21 cellular contexts compared by ENCODE assay signal in the genomic region with DNA sequence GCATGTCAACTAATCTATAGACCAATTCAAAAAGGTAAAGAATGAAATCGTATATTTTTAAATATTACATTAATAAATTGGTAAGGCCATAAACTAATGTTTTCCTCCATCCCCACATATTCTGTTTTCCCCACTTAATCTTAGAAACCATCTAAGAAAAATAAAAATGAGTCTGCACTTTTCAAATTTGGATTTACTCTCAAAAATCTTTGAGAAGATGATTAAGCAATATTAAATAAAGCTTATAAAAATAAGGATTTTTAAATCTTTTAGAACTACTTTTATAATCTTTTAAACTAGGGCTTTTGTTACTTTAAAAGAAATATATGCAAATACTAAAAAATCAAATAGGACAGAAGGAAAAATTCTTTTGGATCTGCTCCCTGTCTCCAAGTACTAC. TPM values are rescaled to one million over a fixed set of nuclear protein-coding genes. Genes with fewer than 3 reads are reported as not detected.
DNase-seq lines count a peak whose midpoint lies in the region; ATAC-seq, FAIRE-seq and TF ChIP-seq lines count a peak whose summit lies in the region.
"Had no signal": no experiment of that assay in that cellular context is flagged by ENCODE, and none has a peak within 500 bp of the region (broad histone marks: within the 10 kb centered on the region; RNA-seq: fewer than 3 reads in every experiment).

No MANE protein-coding gene starts in this region.

- POLR2A ChIA-PET in K562 (lab: Yijun Ruan, JAX) = no interaction called here

- FAIRE-seq in K562 (lab: Jason Lieb, UNC) (no peak), islet of Langerhans (lab: Jason Lieb, UNC) (peak; percentile 68), small intestine (lab: Jason Lieb, UNC) (peak; percentile 36)
- FAIRE-seq: GM12878, GM18507, H54 had no signal

- DNase-seq in K562 (ENCODE audit: extremely low read depth in 1 of 4, low spot score in 3 of 4) (no peak), small intestine (no peak), left cardiac atrium (no peak)
- DNase-seq: Caco-2; CD4-positive, CD25-positive, alpha-beta regulatory T cell; CD8-positive, alpha-beta T cell; DMS153; DND-41; GDM1; GOT3; HFFc6 had no signal

- no peaks in the 10 kb centered on the region for H3K27me3 ChIP-seq in K562 (ENCODE audit: control insufficient read depth in 2 of 2, insufficient read depth in 2 of 2, low read length in 2 of 2)
- H3K27me3 ChIP-seq in small intestine (ENCODE audit: control insufficient read depth in 2 of 2, insufficient read depth in 2 of 2, low read length in 2 of 2) = no peaks in the 10 kb centered on the region
- H3K27me3 ChIP-seq: BLaER1 had no signal

- H3K4me3 ChIP-seq in K562 = no peak overlapping the region
- H3K4me3 ChIP-seq in small intestine (ENCODE audit: low read depth in 1 of 2, low read length in 2 of 2) = no peak overlapping the region
- H3K4me3 ChIP-seq: BLaER1, GM12878, HAP-1 had no signal

- no peak for TF ChIP-seq RAD21 in K562 (CRISPR knock-in tag; conservative IDR thresholded peaks at IDR 0.05 in 1 of 2, IDR thresholded peaks at IDR 0.05 in 1 of 2)

- ATAC-seq in K562 (no peak), GM18907 (IDR thresholded peaks at IDR 0.05; ENCODE audit: unreplicated experiment) (no peak), HG03520 (IDR thresholded peaks at IDR 0.05; ENCODE audit: unreplicated experiment) (no peak), left cardiac atrium (no peak)
- ATAC-seq: CD8-positive, alpha-beta T cell; GM12878 had no signal

- in situ Hi-C loops in K562 (cut with MboI) = no loop called here

- H3K9me1 ChIP-seq in K562 (ENCODE audit: control insufficient read depth, insufficient read depth, low read length) = no peaks in the 10 kb centered on the region

- no peak overlapping the region for H3K4me2 ChIP-seq in K562 (ENCODE audit: insufficient read depth, low read length)
- H3K4me2 ChIP-seq: BLaER1 had no signal

- H4K20me1 ChIP-seq in K562 (replicated peaks; ENCODE audit: control insufficient read depth, insufficient read depth, low read length) = no peaks in the 10 kb centered on the region
- H4K20me1 ChIP-seq: BLaER1 had no signal

- intact Hi-C loops in K562 (cut with micrococcal nuclease) = no loop called here
- intact Hi-C loops in left cardiac atrium (cut with DNase I) = no loop called here

- H3K4me1 ChIP-seq in K562 (replicated peaks in 1 of 2; ENCODE audit: control insufficient read depth in 2 of 2, insufficient read depth in 2 of 2, low read length in 2 of 2) (no peaks in the 10 kb centered on the region), small intestine (ENCODE audit: control insufficient read depth in 2 of 2, insufficient read depth in 1 of 2, low read depth in 1 of 2, low read length in 1 of 2) (no peaks in the 10 kb centered on the region)
- H3K4me1 ChIP-seq: BLaER1, Caco-2, HAP-1 had no signal

- 29% methylated on average over 1 of the region's 1 CpG for WGBS in K562 (ENCODE audit: insufficient coverage, low coverage, missing lambda C conversion rate)
- 81 to 98% (median 88%) methylated on average over 1 of the region's 1 CpG for WGBS in small intestine, 3 donors

- no TSS peak for BruUV-seq in K562 (replicated peaks; lab: Mats Ljungman, UMichigan)

- TF ChIP-seq EP300 in K562 (IDR thresholded peaks at IDR 0.05; ENCODE audit: low read length) = no peak

- H3K27ac ChIP-seq in K562 (ENCODE audit: extremely low read depth, low read depth, low read length) (no peak overlapping the region), small intestine (ENCODE audit: low read depth in 1 of 2, low read length in 1 of 2) (no peak overlapping the region)
- H3K27ac ChIP-seq: BLaER1, C4-2B had no signal

- TF ChIP-seq POLR2A in K562 (conservative IDR thresholded peaks at IDR 0.05) = no peak

- CTCF ChIA-PET in K562 (lab: Yijun Ruan, JAX; ENCODE audit: low intra/inter-chr PET ratio) = no interaction called here

- no peak overlapping the region for H3K9ac ChIP-seq in K562 (ENCODE audit: insufficient read depth in 1 of 2, low read depth in 2 of 2, low read length in 2 of 2)
- H3K9ac ChIP-seq: BLaER1 had no signal

- H3K36me3 ChIP-seq in K562 (ENCODE audit: control insufficient read depth, insufficient read depth, low read length) = peaks cover 13% of the 10 kb centered on the region; the same call in 2 of the 3 replicates
- peaks cover 3 to 27% of the 10 kb centered on the region in 2 donors for H3K36me3 ChIP-seq in small intestine (ENCODE audit: control insufficient read depth in 2 of 2, insufficient read depth in 2 of 2, low read length in 2 of 2)

- H2AFZ ChIP-seq in K562 (ENCODE audit: low read depth, low read length) = no peak overlapping the region

- H3K79me2 ChIP-seq in K562 (ENCODE audit: control insufficient read depth, insufficient read depth, low read length) = no peaks in the 10 kb centered on the region

- TF ChIP-seq CTCF in K562 (IDR thresholded peaks at IDR 0.05 in 2 of 3, conservative IDR thresholded peaks at IDR 0.05 in 1 of 3; ENCODE audit: insufficient read depth in 2 of 3, low read depth in 1 of 3, low read length in 3 of 3) = no peak

- H3K9me3 ChIP-seq in K562 (replicated peaks; ENCODE audit: control insufficient read depth, insufficient read depth, low read depth, low read length) (no peaks in the 10 kb centered on the region), small intestine (ENCODE audit: control insufficient read depth, low read depth) (no peaks in the 10 kb centered on the region)
- H3K9me3 ChIP-seq: BLaER1, Caco-2, HAP-1 had no signal

TF ChIP-seq in K562, 482 proteins besides CTCF, POLR2A, EP300 and RAD21 (continues in another document):
- TF ChIP-seq CEBPG (CRISPR knock-in tag; IDR thresholded peaks at IDR 0.05) (no peak), CEBPG (tag; conservative IDR thresholded peaks at IDR 0.05 in 1 of 2, IDR thresholded peaks at IDR 0.05 in 1 of 2) (peak in 1 of 2 experiments; percentile 62; a peak in 1 of 4 replicates), CBFA2T3 (IDR thresholded peaks at IDR 0.05) (no peak), C11orf30 (IDR thresholded peaks at IDR 0.05; ENCODE audit: low read depth) (0 out of 2 replicates have a peak, but pooled peaks have one; percentile 17), FIP1L1 (IDR thresholded peaks at IDR 0.05; ENCODE audit: low read depth, low read length, poor library complexity, severe bottlenecking) (no peak), ELK1 (CRISPR knock-in tag; IDR thresholded peaks at IDR 0.05) (no peak), GATAD2B (IDR thresholded peaks at IDR 0.05; ENCODE audit: borderline replicate concordance) (no peak), MAFG (tag; conservative IDR thresholded peaks at IDR 0.05) (peak; percentile 32; the same call in 1 of the 2 replicates), ZNF316 (IDR thresholded peaks at IDR 0.05) (peak; percentile 54), ZNF696 (CRISPR knock-in tag; conservative IDR thresholded peaks at IDR 0.05) (no peak)

RNA-seq across cellular contexts. Expression of gene HAL, which starts 10.6 kb away (rescaled TPM):
- total RNA-seq in K562 (2011; cell fraction: chromatin; rRNA removed; ENCODE audit: low replicate concordance) = 0.90 and 1.3 TPM in 2 replicates
- not detected in 2 replicates for total RNA-seq in K562 (2011; cell fraction: nucleolus; rRNA removed)
- total RNA-seq in K562 (2011; cell fraction: nucleoplasm; rRNA removed) = 2.4 TPM in 1 of 2 replicates, not detected in the other
- total RNA-seq in K562 (2014; rRNA removed) = not detected in 2 replicates
- total RNA-seq in K562 (2014; rRNA removed; fragmentation: Illumina TruSeq; extraction: Trizol) = not detected in 2 replicates
- 0.04 TPM in 1 of 2 replicates, not detected in the other for total RNA-seq in K562 (2015; rRNA removed; fragmentation: Illumina TruSeq; extraction: Trizol)
- total RNA-seq in K562 (2021) = 0.20 TPM in 1 of 2 replicates, not detected in the other
- 0.03 and 0.36 TPM in 2 replicates for polyA plus RNA-seq in K562 (2011; rRNA removed)
- 0.03 TPM in 1 of 2 replicates, not detected in the other for polyA plus RNA-seq in K562 (2011; cell fraction: cytosol; rRNA removed)
- polyA plus RNA-seq in K562 (2011; cell fraction: nucleus; rRNA removed) = 0.34 and 0.76 TPM in 2 replicates
- polyA plus RNA-seq in K562 (2012) = 0.09 and 0.12 TPM in 2 replicates
- polyA plus RNA-seq in K562 (2014; fragmentation: Illumina TruSeq; extraction: Trizol) = 0.03 and 0.04 TPM in 2 replicates
- polyA plus RNA-seq in K562 (2014; fragmentation: Nextera tagmentation; extraction: Ambion mirVana) = not detected
- 0.28 TPM in 1 of 2 replicates, not detected in the other for polyA plus RNA-seq in K562 (2014; rRNA removed)
- polyA minus RNA-seq in K562 (2011; rRNA and poly(A)+ RNA removed) = not detected in 2 replicates
- polyA minus RNA-seq in K562 (2011; cell fraction: cytosol; rRNA and poly(A)+ RNA removed) = not detected in 2 replicates
- not detected in 2 replicates for polyA minus RNA-seq in K562 (2011; cell fraction: nucleus; rRNA and poly(A)+ RNA removed)
- 1 to 10 TPM in 2 of 3 donors, under 1 TPM in 1; 0.31 to 1.1 (median 1.1) TPM for polyA plus RNA-seq in small intestine
- total RNA-seq in left cardiac atrium = under 1 TPM; 0.26 to 0.27 TPM
- total RNA-seq: A172, HFFc6 had no signal
- polyA plus RNA-seq: CD4-positive, CD25-positive, alpha-beta regulatory T cell had no signal

RNA-seq across cellular contexts. Expression of gene LTA4H, which starts 28.7 kb away (rescaled TPM):
- total RNA-seq in K562 (2011; cell fraction: chromatin; rRNA removed; ENCODE audit: low replicate concordance) = 12.4 and 32.0 TPM in 2 replicates
- 6.5 and 7.2 TPM in 2 replicates for total RNA-seq in K562 (2011; cell fraction: nucleolus; rRNA removed)
- total RNA-seq in K562 (2011; cell fraction: nucleoplasm; rRNA removed) = 15.5 and 30.9 TPM in 2 replicates
- total RNA-seq in K562 (2014; rRNA removed) = 25.2 and 27.8 TPM in 2 replicates
- 42.9 and 47.0 TPM in 2 replicates for total RNA-seq in K562 (2014; rRNA removed; fragmentation: Illumina TruSeq; extraction: Trizol)
- 39.2 and 40.5 TPM in 2 replicates for total RNA-seq in K562 (2015; rRNA removed; fragmentation: Illumina TruSeq; extraction: Trizol)
- total RNA-seq in K562 (2021) = 32.9 and 33.2 TPM in 2 replicates
- 39.3 and 57.4 TPM in 2 replicates for polyA plus RNA-seq in K562 (2011; rRNA removed)
- 16.1 and 28.4 TPM in 2 replicates for polyA plus RNA-seq in K562 (2011; cell fraction: cytosol; rRNA removed)
- 21.6 and 26.4 TPM in 2 replicates for polyA plus RNA-seq in K562 (2011; cell fraction: nucleus; rRNA removed)
- polyA plus RNA-seq in K562 (2012) = 33.7 and 49.1 TPM in 2 replicates
- 45.8 and 58.1 TPM in 2 replicates for polyA plus RNA-seq in K562 (2014; fragmentation: Illumina TruSeq; extraction: Trizol)
- 10 to 100 TPM; 37.6 to 46.8 TPM for polyA plus RNA-seq in K562 (2014; fragmentation: Nextera tagmentation; extraction: Ambion mirVana)
- polyA plus RNA-seq in K562 (2014; rRNA removed) = 35.7 and 42.9 TPM in 2 replicates
- polyA minus RNA-seq in K562 (2011; rRNA and poly(A)+ RNA removed) = 38.7 and 44.6 TPM in 2 replicates
- polyA minus RNA-seq in K562 (2011; cell fraction: cytosol; rRNA and poly(A)+ RNA removed) = 16.6 and 19.8 TPM in 2 replicates
- polyA minus RNA-seq in K562 (2011; cell fraction: nucleus; rRNA and poly(A)+ RNA removed) = 11.7 and 15.2 TPM in 2 replicates
- polyA plus RNA-seq in small intestine = 10 to 100 TPM; 74.6 to 89.0 (median 83.8) TPM
- 10 to 100 TPM; 35.3 to 40.3 TPM for total RNA-seq in left cardiac atrium
